Comparison of ENCODE assay signal across 35 cellular contexts in genomic region chr6:6962086-6962485, GRCh38.
"Had no signal": no experiment of that assay in that cellular context is flagged by ENCODE, and none has a peak within 500 bp of the region (broad histone marks: within the 10 kb centered on the region; RNA-seq: fewer than 3 reads in every experiment).

No MANE protein-coding gene starts in this region.

- DNase-seq: Karpas-422, Kasumi-1, KG1, MG63, MM.1S, MV-4-11, NCI-H1048, NCI-H1092, NCI-H1092 treated with DMSO at 0.1 percent for 48 hours, NCI-H1105, NCI-H1105 treated with DMSO at 0.1 percent for 48 hours, NCI-H1417, NCI-H1417 treated with DMSO at 0.1 percent for 48 hours, NCI-H1436, NCI-H1436 treated with DMSO at 0.1 percent for 48 hours, NCI-H146, NCI-H1694, NCI-H1694 treated with DMSO at 0.1 percent for 48 hours, NCI-H187, NCI-H187 treated with DMSO at 0.1 percent for 48 hours, NCI-H1930, NCI-H2029, NCI-H2029 treated with DMSO at 0.1 percent for 48 hours, NCI-H2081, NCI-H2081 treated with DMSO at 0.1 percent for 48 hours, NCI-H2107, NCI-H2171, NCI-H2171 treated with DMSO at 0.1 percent for 48 hours, NCI-H2227 treated with DMSO at 0.1 percent for 48 hours, NCI-H226, NCI-H345, NCI-H446, NCI-H446 treated with DMSO at 0.1 percent for 48 hours, NCI-H510A had no signal

- H3K27ac ChIP-seq: KMS-11 had no signal

- H3K4me2 ChIP-seq: KMS-11 had no signal

- H3K4me3 ChIP-seq: MG63 had no signal

- H3K9me3 ChIP-seq: MG63 had no signal

- H3K9ac ChIP-seq: KMS-11 had no signal

- H3K27me3 ChIP-seq: MG63 had no signal

- H3K36me3 ChIP-seq: MG63 had no signal
